25 cellular contexts compared by ENCODE assay signal in the genomic region with DNA sequence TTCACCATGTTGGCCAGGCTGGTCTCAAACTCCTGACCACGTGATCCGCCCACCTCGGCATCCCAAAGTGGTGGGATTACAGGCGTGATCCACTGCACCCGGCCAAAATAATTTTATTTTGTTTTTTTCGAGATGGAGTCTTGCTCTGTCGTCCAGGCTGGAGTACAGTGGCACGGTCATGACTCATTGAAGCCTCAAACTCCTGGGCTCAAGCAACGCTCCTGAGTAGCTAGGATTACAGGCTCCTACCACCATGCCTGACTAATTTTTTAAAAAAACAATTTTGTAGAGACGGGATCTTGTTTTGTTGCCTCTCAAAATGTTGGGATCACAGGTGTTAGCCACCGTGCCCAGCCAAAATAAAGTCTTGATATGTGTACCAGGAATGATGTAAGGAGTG. TPM values are rescaled to one million over a fixed set of nuclear protein-coding genes. Genes with fewer than 3 reads are reported as not detected.
"Had no signal": no experiment of that assay in that cellular context is flagged by ENCODE, and none has a peak within 500 bp of the region (broad histone marks: within the 10 kb centered on the region; RNA-seq: fewer than 3 reads in every experiment).

No MANE protein-coding gene starts in this region.

- H3K27ac ChIP-seq: adrenal gland, breast epithelium, coronary artery, esophagus squamous epithelium, gastroesophageal sphincter, heart left ventricle, neutrophil, ovary, tibial artery had no signal

- DNase-seq: activated naive CD4-positive, alpha-beta T cell; activated T-cell treated with anti-CD3 and anti-CD28 coated beads, Interleukin-2, amount 50 U/mL, for 1 hour; adrenal gland; cerebellar nuclear complex; endodermal cell; esophagus squamous epithelium; heart left ventricle; islet precursor cell; left cardiac atrium; ovary; stimulated activated CD4-positive, alpha-beta T cell treated with anti-CD3 and anti-CD28 coated beads, Interleukin-12 subunit alpha, Interleukin-12 subunit beta, amount 100 ng/mL, for 4 hours; stimulated activated CD4-positive, alpha-beta T cell treated with anti-CD3 and anti-CD28 coated beads, Interleukin-1b, Interleukin-23, amount 100 ng/mL, for 48 hours; stimulated activated naive CD8-positive, alpha-beta T cell treated with anti-CD3 and anti-CD28 coated beads, Interleukin-15, amount 100 ng/mL, for 72 hours; T-helper 17 cell; tibial artery had no signal

- ATAC-seq: activated T-helper 17 cell treated with anti-CD3 and anti-CD28 coated beads, Interleukin-2, amount 50 U/mL, for 72 hours; gastroesophageal sphincter; heart left ventricle; left cardiac atrium; natural killer cell treated with Interleukin-12 subunit alpha and Interleukin-12 subunit beta and Interleukin-15 and Interleukin-18, amount 100 ng/mL, for 72 hours; stimulated activated effector memory CD8-positive, alpha-beta T cell treated with anti-CD3 and anti-CD28 coated beads, Interleukin-12 subunit alpha, Interleukin-12 subunit beta, amount 100 ng/mL, for 72 hours; stimulated activated naive CD8-positive, alpha-beta T cell treated with anti-CD3 and anti-CD28 coated beads, Interleukin-15, amount 100 ng/mL, for 72 hours; T-helper 17 cell had no signal

- H3K9me3 ChIP-seq: adrenal gland, breast epithelium, esophagus squamous epithelium, gastroesophageal sphincter, heart left ventricle, neutrophil, ovary, prostate gland, tibial artery had no signal

- H3K36me3 ChIP-seq: adrenal gland, breast epithelium, esophagus squamous epithelium, gastroesophageal sphincter, heart left ventricle, neutrophil, ovary, prostate gland, tibial artery had no signal

- H3K4me3 ChIP-seq: adrenal gland, breast epithelium, coronary artery, esophagus squamous epithelium, gastroesophageal sphincter, heart left ventricle, ovary, prostate gland, tibial artery had no signal

- H3K4me1 ChIP-seq: breast epithelium, prostate gland had no signal

- H3K27me3 ChIP-seq: adrenal gland, breast epithelium, ovary had no signal

- FAIRE-seq: astrocyte had no signal

RNA-seq across cellular contexts. Expression of gene TTLL6, which starts 2.4 kb away (rescaled TPM):
- total RNA-seq: activated T-helper 17 cell treated with anti-CD3 and anti-CD28 coated beads, Interleukin-2, amount 50 U/mL, for 72 hours; astrocyte; gastroesophageal sphincter; natural killer cell treated with Interleukin-12 subunit alpha and Interleukin-12 subunit beta and Interleukin-15 and Interleukin-18, amount 100 ng/mL, for 72 hours; skeletal muscle tissue; T-helper 17 cell had no signal
